Comparison of ENCODE assay signal across 8 cellular contexts in genomic region chr5:10352404-10353240, GRCh38.
DNase-seq lines count a peak whose midpoint lies in the region; ATAC-seq and TF ChIP-seq lines count a peak whose summit lies in the region.

No MANE protein-coding gene starts in this region.

- peaks cover 28% of the 10 kb centered on the region for H3K4me1 ChIP-seq in OCI-LY3 (ENCODE audit: low read length)

- H3K27me3 ChIP-seq in OCI-LY3 (ENCODE audit: low read depth, low read length): no peaks in the 10 kb centered on the region

- ATAC-seq in HG02885 (IDR thresholded peaks at IDR 0.05; ENCODE audit: poor library complexity, unreplicated experiment): peak; percentile 17
- no peak for ATAC-seq in GM21825 (IDR thresholded peaks at IDR 0.05; ENCODE audit: unreplicated experiment)

- H3K79me2 ChIP-seq in OCI-LY3 (ENCODE audit: low read length): peaks cover 44% of the 10 kb centered on the region

- H3K27ac ChIP-seq in OCI-LY3 (ENCODE audit: low read length): peak overlapping the region; percentile 94

- TF ChIP-seq CTCF in OCI-LY3 (IDR thresholded peaks at IDR 0.05; ENCODE audit: low read depth, low read length): no peak

- 0 out of 2 replicates have a peak overlapping the region, but pooled peaks have one; percentile 26 for H2AFZ ChIP-seq in OCI-LY3 (ENCODE audit: low read depth, low read length)

- H4K20me1 ChIP-seq in OCI-LY3 (ENCODE audit: insufficient read depth, low read length): peaks cover 23% of the 10 kb centered on the region

- H3K4me2 ChIP-seq in OCI-LY3 (ENCODE audit: low read length): peak overlapping the region; percentile 80

- no peaks in the 10 kb centered on the region for H3K36me3 ChIP-seq in OCI-LY3 (replicated peaks; ENCODE audit: low read depth, low read length)

- peak overlapping the region; percentile 76 for H3K9ac ChIP-seq in OCI-LY3 (ENCODE audit: low read length)

- H3K9me3 ChIP-seq in OCI-LY3 (ENCODE audit: insufficient read depth, low read length) (no peaks in the 10 kb centered on the region), iPS-18c (ENCODE audit: control insufficient read depth, insufficient read depth, low read length) (no peaks in the 10 kb centered on the region)

- DNase-seq in GF-D8 (lab: John Stamatoyannopoulos, UW): peak; percentile 91
- peak; percentile 27 for DNase-seq in amniotic epithelial cell (ENCODE audit: low read depth)
- DNase-seq in stimulated activated CD4-positive, alpha-beta T cell treated with anti-CD3 and anti-CD28 coated beads, Interleukin-12 subunit alpha, Interleukin-12 subunit beta, amount 100 ng/mL, for 48 hours (ENCODE audit: low read depth in 2 of 3, low spot score in 1 of 3): peak in 2 of 3 donors; percentile 23 to 34
- DNase-seq in islet precursor cell: no peak

- H3K4me3 ChIP-seq in OCI-LY3 (ENCODE audit: low read length): peak overlapping the region; percentile 99
- H3K4me3 ChIP-seq in iPS-18c (ENCODE audit: insufficient read depth, low read depth, low read length): peak overlapping the region; percentile 87
